ENCODE assay signal across 8 cellular contexts in genomic region chr19:18594096-18594823, GRCh38. TPM values are rescaled to one million over a fixed set of nuclear protein-coding genes. Genes with fewer than 3 reads are reported as not detected.
A peak's percentile ranks its signal among the peaks of the same experiment; 100 is the strongest.
DNase-seq lines count a peak whose midpoint lies in the region; ATAC-seq and TF ChIP-seq lines count a peak whose summit lies in the region.

No MANE protein-coding gene starts in this region.

- H3K36me3 ChIP-seq in PC-3 (ENCODE audit: low read depth, low read length), result no peaks in the 10 kb centered on the region
- H3K36me3 ChIP-seq in fibroblast of lung (ENCODE audit: control insufficient read depth, insufficient read depth, low read length), result peaks cover 3% of the 10 kb centered on the region

- CTCF ChIA-PET in GM10248 (lab: Yijun Ruan, JAX), result interaction anchor here (0.6 to 3.6 kb wide), 28 partner anchors 9 to 283 kb away, joined by 3 to 21 read pairs (median 4); partner anchors contain the start of genes TMEM59L and UBA52
- CTCF ChIA-PET in PC-3 (lab: Charles Lee), result interaction anchor here (0.5 to 1.0 kb wide), 6 partner anchors 20 to 266 kb away, joined by 3 to 13 read pairs (median 3); no protein-coding TSS in a partner anchor

- no peaks in the 10 kb centered on the region for H3K36me3 Mint-ChIP-seq in natural killer cell

- no peaks in the 10 kb centered on the region for H3F3A ChIP-seq in PC-3 (ENCODE audit: low read length, unreplicated experiment)

- peak overlapping the region; percentile 88 for H3K4me3 Mint-ChIP-seq in natural killer cell

- H3K4me1 Mint-ChIP-seq in natural killer cell, result peaks cover 5 to 37% of the 10 kb centered on the region in 2 donors

- H3K4me3 ChIP-seq in HL-60 (replicated peaks; ENCODE audit: insufficient read depth, low read length) (peak overlapping the region; percentile 24), PC-3 (ENCODE audit: low read length) (peak overlapping the region; percentile 66), fibroblast of lung (replicated peaks in 1 of 4; ENCODE audit: control extremely low read depth in 1 of 4, insufficient read depth in 1 of 4, low read depth in 3 of 4, low read length in 4 of 4) (peak overlapping the region in 3 of 4 experiments; percentile 16 to 53 (median 38))

- H3K4me2 ChIP-seq in PC-3 (ENCODE audit: low read length) (peak overlapping the region; percentile 96), fibroblast of lung (ENCODE audit: extremely low read depth, insufficient read depth, low read length) (peak overlapping the region; percentile 85)

- H3K27ac Mint-ChIP-seq in natural killer cell, result peak overlapping the region in 1 of 2 donors; percentile 62

- intact Hi-C loops in PC-3 (cut with micrococcal nuclease) (no loop called here), natural killer cell (cut with micrococcal nuclease) (no loop called here)

- no peaks in the 10 kb centered on the region for H3K9me3 Mint-ChIP-seq in natural killer cell

- TF ChIP-seq CTCF in GM10248 (IDR thresholded peaks at IDR 0.05; ENCODE audit: control extremely low read depth, extremely low read depth, low read depth, missing control alignments) (peak; percentile 83), HL-60 (IDR thresholded peaks at IDR 0.05; ENCODE audit: insufficient read depth, low read length) (peak; percentile 20), PC-3 (conservative IDR thresholded peaks at IDR 0.05; ENCODE audit: low read depth, low read length) (peak; percentile 85), fibroblast of lung (conservative IDR thresholded peaks at IDR 0.05 in 1 of 2, IDR thresholded peaks at IDR 0.05 in 1 of 2; ENCODE audit: low read depth in 1 of 2, low read length in 2 of 2) (peak; percentile 37 to 62), natural killer cell (IDR thresholded peaks at IDR 0.05) (peak; percentile 85)

- H3K4me1 ChIP-seq in PC-3 (ENCODE audit: insufficient read depth, low read length), result peaks cover 18% of the 10 kb centered on the region
- peaks cover 2% of the 10 kb centered on the region for H3K4me1 ChIP-seq in fibroblast of lung (ENCODE audit: control insufficient read depth, extremely low read depth, insufficient read depth, low read length)

- peaks cover 5% of the 10 kb centered on the region for H3K27me3 ChIP-seq in HL-60 (ENCODE audit: insufficient read depth, poor library complexity, severe bottlenecking)
- no peaks in the 10 kb centered on the region for H3K27me3 ChIP-seq in PC-3 (ENCODE audit: low read length)
- no peaks in the 10 kb centered on the region for H3K27me3 ChIP-seq in fibroblast of lung (ENCODE audit: control insufficient read depth, insufficient read depth, low read length)

- POLR2A ChIA-PET in GM10248 (lab: Yijun Ruan, JAX) (interaction anchor here (0.7 to 1.5 kb wide), 2 partner anchors 97 to 325 kb away, joined by 3 to 6 read pairs; partner anchors contain the start of genes COPE and DDX49), PC-3 (lab: Charles Lee; ENCODE audit: unreplicated experiment) (no interaction called here)

- H2AFZ ChIP-seq in PC-3 (ENCODE audit: low read length) (peak overlapping the region; percentile 81), fibroblast of lung (ENCODE audit: low read length) (no peak overlapping the region)

- 0 out of 2 replicates have a peak overlapping the region, but pooled peaks have one; percentile 15 for H3K9ac ChIP-seq in PC-3 (ENCODE audit: low read length)
- no peak overlapping the region for H3K9ac ChIP-seq in fibroblast of lung (ENCODE audit: insufficient read depth, low read length)

- peak; percentile 76 for ATAC-seq in PC-3
- peak; percentile 82 to 88 (median 83) for ATAC-seq in natural killer cell
- no peak for ATAC-seq in GM18873 (IDR thresholded peaks at IDR 0.05; ENCODE audit: low FRiP score, unreplicated experiment)

- peak; percentile 92 for DNase-seq in GM10248 (ENCODE audit: extremely low spot score)
- DNase-seq in HL-60 (ENCODE audit: low read depth in 1 of 2, low spot score in 1 of 2), result peak; percentile 77 to 79
- DNase-seq in PC-3, result peak; percentile 87
- peak; percentile 84 to 87 for DNase-seq in activated T-cell treated with anti-CD3 and anti-CD28 coated beads, Interleukin-2, amount 50 U/mL, for 48 hours
- peak; percentile 72 to 73 for DNase-seq in fibroblast of lung (ENCODE audit: low read depth in 2 of 2)
- DNase-seq in natural killer cell, result peak; percentile 76
- DNase-seq in stimulated activated naive CD4-positive, alpha-beta T cell (lab: John Stamatoyannopoulos, UW), result peak; percentile 57 to 77 (median 70)

- no peaks in the 10 kb centered on the region for H4K20me1 ChIP-seq in PC-3 (ENCODE audit: low read length)
- H4K20me1 ChIP-seq in fibroblast of lung (ENCODE audit: control insufficient read depth, extremely low read depth, insufficient read depth, low read length), result no peaks in the 10 kb centered on the region

- no peaks in the 10 kb centered on the region for H3K27me3 Mint-ChIP-seq in natural killer cell (ENCODE audit: low read depth in 2 of 2)

- no TSS peak for BruUV-seq in PC-3 (replicated peaks; lab: Mats Ljungman, UMichigan)

- H3K27ac ChIP-seq in HL-60 (replicated peaks), result no peak overlapping the region
- H3K27ac ChIP-seq in PC-3 (ENCODE audit: low read length), result no peak overlapping the region
- H3K27ac ChIP-seq in fibroblast of lung (ENCODE audit: insufficient read depth, low read length), result no peak overlapping the region

- H3K9me3 ChIP-seq in PC-3 (ENCODE audit: low read length), result no peaks in the 10 kb centered on the region
- H3K9me3 ChIP-seq in fibroblast of lung (ENCODE audit: control insufficient read depth, insufficient read depth, low read depth, low read length), result no peaks in the 10 kb centered on the region

- H3K79me2 ChIP-seq in PC-3 (ENCODE audit: low read length) (peaks cover 13% of the 10 kb centered on the region), fibroblast of lung (ENCODE audit: control insufficient read depth, insufficient read depth, low read length) (no peaks in the 10 kb centered on the region)

- H3K9me2 ChIP-seq in PC-3 (replicated peaks; ENCODE audit: low read length), result no peaks in the 10 kb centered on the region

RNA-seq across cellular contexts. Expression of gene REX1BD, which starts 5.7 kb away (rescaled TPM):
- total RNA-seq in PC-3 (2014; rRNA removed) (121 and 207 TPM in 2 replicates), fibroblast of lung (37.0 and 37.5 TPM in 2 replicates), natural killer cell (10 to 100 TPM; 80.6 to 86.9 (median 85.3) TPM)
- polyA plus RNA-seq in fibroblast of lung, result 16.2 and 21.2 TPM in 2 replicates
- 40.1 and 63.2 TPM in 2 replicates for polyA plus RNA-seq in fibroblast of lung (2012)
- polyA minus RNA-seq in fibroblast of lung (ENCODE audit: low replicate concordance), result 3.3 and 3.9 TPM in 2 replicates

RNA-seq across cellular contexts. Expression of gene CRLF1, which starts 12.3 kb away (rescaled TPM):
- total RNA-seq in PC-3 (2014; rRNA removed), result 0.23 and 2.6 TPM in 2 replicates
- total RNA-seq in fibroblast of lung, result 2.3 and 2.5 TPM in 2 replicates
- 2.2 and 2.8 TPM in 2 replicates for polyA plus RNA-seq in fibroblast of lung
- polyA plus RNA-seq in fibroblast of lung (2012), result 2.8 and 7.8 TPM in 2 replicates
- polyA minus RNA-seq in fibroblast of lung (ENCODE audit: low replicate concordance), result 0.24 and 0.63 TPM in 2 replicates
- total RNA-seq in natural killer cell, result not detected

RNA-seq across cellular contexts. Expression of gene TMEM59L, which starts 18.4 kb away (rescaled TPM):
- 0.17 and 0.44 TPM in 2 replicates for total RNA-seq in PC-3 (2014; rRNA removed)
- total RNA-seq in fibroblast of lung, result 0.33 and 0.51 TPM in 2 replicates
- polyA plus RNA-seq in fibroblast of lung, result 0.14 and 0.23 TPM in 2 replicates
- 0.66 and 0.86 TPM in 2 replicates for polyA plus RNA-seq in fibroblast of lung (2012)
- not detected in 2 replicates for polyA minus RNA-seq in fibroblast of lung (ENCODE audit: low replicate concordance)
- not detected for total RNA-seq in natural killer cell

RNA-seq across cellular contexts. Expression of gene UBA52, which starts 22.6 kb away (rescaled TPM):
- total RNA-seq in PC-3 (2014; rRNA removed) (871 and 1,108 TPM in 2 replicates), fibroblast of lung (917 and 1,142 TPM in 2 replicates), natural killer cell (1,000 to 10,000 TPM; 1,016 to 1,271 (median 1,271) TPM)
- 1,018 and 1,460 TPM in 2 replicates for polyA plus RNA-seq in fibroblast of lung
- polyA plus RNA-seq in fibroblast of lung (2012), result 1,726 and 2,094 TPM in 2 replicates
- polyA minus RNA-seq in fibroblast of lung (ENCODE audit: low replicate concordance), result 3,202 and 3,482 TPM in 2 replicates

RNA-seq across cellular contexts. Expression of gene KXD1, which starts 36.6 kb away (rescaled TPM):
- total RNA-seq in PC-3 (2014; rRNA removed), result 137 and 162 TPM in 2 replicates
- total RNA-seq in fibroblast of lung, result 63.3 and 65.0 TPM in 2 replicates
- 108 and 167 TPM in 2 replicates for polyA plus RNA-seq in fibroblast of lung
- polyA plus RNA-seq in fibroblast of lung (2012), result 107 and 136 TPM in 2 replicates
- 94.9 and 186 TPM in 2 replicates for polyA minus RNA-seq in fibroblast of lung (ENCODE audit: low replicate concordance)
- total RNA-seq in natural killer cell, result 10 to 100 TPM; 83.2 to 88.8 (median 86.9) TPM

Comparison
In these comparisons a context has a peak if more than half of its experiments do, and no peak if none do; other contexts are left out.
1. CTCF ChIP-seq: peak in every context shown above with its lines; median percentile 85 in PC-3; 85 in natural killer cell; 83 in GM10248; 50 in fibroblast of lung; 20 in HL-60.